Comparison of ENCODE assay signal across 20 cellular contexts in genomic region chr1:235563513-235563912, GRCh38.
"Had no signal": no experiment of that assay in that cellular context is flagged by ENCODE, and none has a peak within 500 bp of the region (broad histone marks: within the 10 kb centered on the region; RNA-seq: fewer than 3 reads in every experiment).

No MANE protein-coding gene starts in this region.

- H3K36me3 Mint-ChIP-seq: stimulated activated memory B cell treated with anti-CD40 and anti-IgM and Interleukin-4, amounts not matched to agents 10 μg/mL and 1 μg/mL and 100 μg/mL, for 72 hours had no signal

- H3K27ac Mint-ChIP-seq: naive thymus-derived CD4-positive, alpha-beta T cell; nephron progenitor cell; stimulated activated memory B cell treated with anti-CD40 and anti-IgM and Interleukin-4, amounts not matched to agents 10 μg/mL and 1 μg/mL and 100 μg/mL, for 72 hours; stimulated activated naive CD8-positive, alpha-beta T cell treated with anti-CD3 and anti-CD28 coated beads, Interleukin-15, Interleukin-2, amounts not matched to agents 100 ng/mL and 50 ng/mL, for 24 hours had no signal

- H3K27me3 ChIP-seq: esophagus muscularis mucosa, gastrocnemius medialis, heart right ventricle, spleen, tibial artery, upper lobe of left lung, uterus had no signal

- DNase-seq: effector memory CD4-positive, alpha-beta T cell; gastrocnemius medialis; heart right ventricle; hypothalamus; kidney glomerular epithelial cell; naive thymus-derived CD4-positive, alpha-beta T cell; nephron progenitor cell; psoas muscle; retina; spleen; stimulated activated CD4-positive, alpha-beta T cell treated with anti-CD3 and anti-CD28 coated beads, Interleukin-15, amount 100 ng/mL, for 24 hours; stimulated activated CD4-positive, alpha-beta T cell treated with anti-CD3 and anti-CD28 coated beads, Interleukin-1b, Interleukin-23, amount 100 ng/mL, for 48 hours; stimulated activated CD4-positive, alpha-beta T cell treated with anti-CD3 and anti-CD28 coated beads, Interleukin-4, amount 100 ng/mL, for 24 hours; tibial artery; upper lobe of left lung; uterus had no signal

- H3K9me3 Mint-ChIP-seq: naive thymus-derived CD4-positive, alpha-beta T cell; stimulated activated memory B cell treated with anti-CD40 and anti-IgM and Interleukin-4, amounts not matched to agents 10 μg/mL and 1 μg/mL and 100 μg/mL, for 72 hours; stimulated activated naive CD8-positive, alpha-beta T cell treated with anti-CD3 and anti-CD28 coated beads, Interleukin-15, Interleukin-2, amounts not matched to agents 100 ng/mL and 50 ng/mL, for 24 hours had no signal

- H3K27me3 Mint-ChIP-seq: stimulated activated naive CD8-positive, alpha-beta T cell treated with anti-CD3 and anti-CD28 coated beads, Interleukin-15, Interleukin-2, amounts not matched to agents 100 ng/mL and 50 ng/mL, for 24 hours had no signal

- H3K9me3 ChIP-seq: gastrocnemius medialis, spleen, upper lobe of left lung, uterus had no signal

- H3K36me3 ChIP-seq: esophagus muscularis mucosa, gastrocnemius medialis, heart right ventricle, spleen, tibial artery, upper lobe of left lung, uterus had no signal

- H3K4me3 Mint-ChIP-seq: naive thymus-derived CD4-positive, alpha-beta T cell; nephron progenitor cell; stimulated activated memory B cell treated with anti-CD40 and anti-IgM and Interleukin-4, amounts not matched to agents 10 μg/mL and 1 μg/mL and 100 μg/mL, for 72 hours; stimulated activated naive CD8-positive, alpha-beta T cell treated with anti-CD3 and anti-CD28 coated beads, Interleukin-15, Interleukin-2, amounts not matched to agents 100 ng/mL and 50 ng/mL, for 24 hours had no signal

- H3K27ac ChIP-seq: esophagus muscularis mucosa, gastrocnemius medialis, heart right ventricle, psoas muscle, spleen, tibial artery, upper lobe of left lung, uterus had no signal

- H3K4me3 ChIP-seq: esophagus muscularis mucosa, gastrocnemius medialis, heart right ventricle, psoas muscle, spleen, tibial artery, upper lobe of left lung, uterus had no signal

- H3K4me1 ChIP-seq: esophagus muscularis mucosa, gastrocnemius medialis, psoas muscle, tibial artery, upper lobe of left lung, uterus had no signal

- ATAC-seq: gastrocnemius medialis; heart right ventricle; naive thymus-derived CD4-positive, alpha-beta T cell; psoas muscle; sciatic nerve; stimulated activated memory B cell treated with anti-CD40 and anti-IgM and Interleukin-4, amounts not matched to agents 10 μg/mL and 1 μg/mL and 100 μg/mL, for 72 hours had no signal
